Comparison of ENCODE assay signal across 19 cellular contexts in genomic region chr2:108935231-108935863, GRCh38. TPM values are rescaled to one million over a fixed set of nuclear protein-coding genes. Genes with fewer than 3 reads are reported as not detected.
DNase-seq lines count a peak whose midpoint lies in the region; ATAC-seq and TF ChIP-seq lines count a peak whose summit lies in the region.
"Had no signal": no experiment of that assay in that cellular context is flagged by ENCODE, and none has a peak within 500 bp of the region (broad histone marks: within the 10 kb centered on the region; RNA-seq: fewer than 3 reads in every experiment).

No MANE protein-coding gene starts in this region.

- no peak overlapping the region for H2AFZ ChIP-seq in neuronal stem cell (ENCODE audit: low read length)

- no peak overlapping the region for H3K14ac ChIP-seq in neuronal stem cell (ENCODE audit: low read length)

- H3K18ac ChIP-seq in neuronal stem cell (ENCODE audit: low read length), result no peak overlapping the region

- H3K27me3 ChIP-seq in neuronal stem cell (ENCODE audit: control insufficient read depth in 3 of 3, insufficient read depth in 3 of 3, low read depth in 1 of 3, low read length in 3 of 3) (peaks cover 0 to 27% (median 14%) of the 10 kb centered on the region in 3 experiments), right atrium auricular region (no peaks in the 10 kb centered on the region), colonic mucosa (no peaks in the 10 kb centered on the region)
- H3K27me3 ChIP-seq: BE2C, sigmoid colon had no signal

- H3K4me2 ChIP-seq in neuronal stem cell (ENCODE audit: insufficient read depth, low read length, poor library complexity, severe bottlenecking), result no peak overlapping the region

- H4K91ac ChIP-seq in neuronal stem cell (ENCODE audit: low read depth, low read length, poor library complexity), result no peak overlapping the region

- no peak overlapping the region for H2BK12ac ChIP-seq in neuronal stem cell (ENCODE audit: low read length)

- no peak overlapping the region for H2BK120ac ChIP-seq in neuronal stem cell (ENCODE audit: low read depth, low read length)

- H3K27ac ChIP-seq in neuronal stem cell (replicated peaks; ENCODE audit: low read length) (no peak overlapping the region), right atrium auricular region (no peak overlapping the region), colonic mucosa (no peak overlapping the region)
- H3K27ac ChIP-seq: sigmoid colon, thoracic aorta had no signal

- no peaks in the 10 kb centered on the region for H3K79me1 ChIP-seq in neuronal stem cell (ENCODE audit: low read depth, low read length)

- peak overlapping the region in 2 of 5 experiments; percentile 31 to 33 for H3K4me3 Mint-ChIP-seq in brain
- H3K4me3 Mint-ChIP-seq: activated naive CD4-positive, alpha-beta T cell treated with anti-CD3 and anti-CD28 coated beads, Interleukin-2, amount 10 ng/mL, durations not matched to agents 7 days and 5 days; T-helper 17 cell had no signal

- H2BK5ac ChIP-seq in neuronal stem cell (ENCODE audit: low read length), result no peak overlapping the region

- H3K36me3 Mint-ChIP-seq in brain, result no peaks in the 10 kb centered on the region
- H3K36me3 Mint-ChIP-seq: activated naive CD4-positive, alpha-beta T cell treated with anti-CD3 and anti-CD28 coated beads, Interleukin-2, amount 10 ng/mL, durations not matched to agents 7 days and 5 days had no signal

- H3K9me3 ChIP-seq in neuronal stem cell (replicated peaks in 1 of 2; ENCODE audit: control insufficient read depth in 2 of 2, insufficient read depth in 1 of 2, low read depth in 1 of 2, low read length in 2 of 2) (no peaks in the 10 kb centered on the region), right atrium auricular region (no peaks in the 10 kb centered on the region), colonic mucosa (no peaks in the 10 kb centered on the region)
- H3K9me3 ChIP-seq: BE2C, sigmoid colon, thoracic aorta had no signal

- no peak overlapping the region for H2AK5ac ChIP-seq in neuronal stem cell (ENCODE audit: low read depth, low read length)

- H3K4me1 ChIP-seq in neuronal stem cell (ENCODE audit: control insufficient read depth in 2 of 2, insufficient read depth in 1 of 2, low read depth in 1 of 2, low read length in 2 of 2), result peaks cover 7 to 22% of the 10 kb centered on the region in 2 donors
- H3K4me1 ChIP-seq in right atrium auricular region, result peaks cover 0 to 11% of the 10 kb centered on the region in 2 donors
- peaks cover 3% of the 10 kb centered on the region for H3K4me1 ChIP-seq in colonic mucosa
- H3K4me1 ChIP-seq: sigmoid colon had no signal

- H3K36me3 ChIP-seq in neuronal stem cell (replicated peaks in 1 of 2; ENCODE audit: control insufficient read depth in 2 of 2, insufficient read depth in 2 of 2, low read length in 2 of 2), result no peaks in the 10 kb centered on the region
- H3K36me3 ChIP-seq in right atrium auricular region, result no peaks in the 10 kb centered on the region
- H3K36me3 ChIP-seq in colonic mucosa, result no peaks in the 10 kb centered on the region
- H3K36me3 ChIP-seq: BE2C, sigmoid colon, thoracic aorta had no signal

- no peak overlapping the region for H3K4ac ChIP-seq in neuronal stem cell (ENCODE audit: low read length)

- TF ChIP-seq CTCF in brain (conservative IDR thresholded peaks at IDR 0.05) (no peak), right atrium auricular region (IDR thresholded peaks at IDR 0.05) (no peak), colonic mucosa (IDR thresholded peaks at IDR 0.05) (no peak)

- H3K9ac ChIP-seq in neuronal stem cell (ENCODE audit: low read depth, low read length, poor library complexity) (no peak overlapping the region), colonic mucosa (ENCODE audit: low read depth in 2 of 2, low read length in 2 of 2) (peak overlapping the region in 1 of 2 donors; percentile 36)

- H3K23ac ChIP-seq in neuronal stem cell (ENCODE audit: low read depth, low read length, poor library complexity), result no peak overlapping the region

- no CpG with 5 or more reads among the region's 6 CpGs for WGBS in neuronal stem cell (ENCODE audit: extremely low coverage in 2 of 2, insufficient read length in 2 of 2, insufficient replicate concordance in 1 of 2), 2 donors

- DNase-seq in DMS 273 treated with DMSO at 0.1 percent for 48 hours (lab: John Stamatoyannopoulos, UW) (peak; percentile 22), NCI-H2171 (lab: John Stamatoyannopoulos, UW) (peak; percentile 30), neuronal stem cell (ENCODE audit: low spot score) (peak; percentile 48), right atrium auricular region (ENCODE audit: low spot score) (no peak), colonic mucosa (no peak)
- DNase-seq: activated naive CD4-positive, alpha-beta T cell treated with anti-CD3 and anti-CD28 coated beads, Interleukin-2, amount 10 ng/mL, durations not matched to agents 7 days and 5 days; BE2C; cortex of kidney; DND-41; KBM-7; SHP77; sigmoid colon; T-helper 17 cell had no signal

- intact Hi-C loops in colonic mucosa (cut with DNase I), result no loop called here

- H3K4me1 Mint-ChIP-seq in brain, result peaks cover 48% of the 10 kb centered on the region

- H3K9me3 Mint-ChIP-seq in brain, result no peaks in the 10 kb centered on the region
- H3K9me3 Mint-ChIP-seq: activated naive CD4-positive, alpha-beta T cell treated with anti-CD3 and anti-CD28 coated beads, Interleukin-2, amount 10 ng/mL, durations not matched to agents 7 days and 5 days had no signal

- ATAC-seq in GM21576 (IDR thresholded peaks at IDR 0.05; ENCODE audit: unreplicated experiment), result no peak
- ATAC-seq: activated CD4-positive, CD25-positive, alpha-beta regulatory T cell treated with anti-CD3 and anti-CD28 coated beads, Interleukin-2, amount 50 U/mL, for 24 hours; T-helper 17 cell had no signal

- H3K27me3 Mint-ChIP-seq in brain, result peaks cover 53% of the 10 kb centered on the region

- no peak overlapping the region for H3K4me3 ChIP-seq in neuronal stem cell (ENCODE audit: low read length in 2 of 2)
- H3K4me3 ChIP-seq in right atrium auricular region, result no peak overlapping the region
- no peak overlapping the region for H3K4me3 ChIP-seq in colonic mucosa
- H3K4me3 ChIP-seq: lung, sigmoid colon, thoracic aorta had no signal

- no peak overlapping the region for H2BK15ac ChIP-seq in neuronal stem cell (ENCODE audit: low read length)

- no peak overlapping the region for H4K8ac ChIP-seq in neuronal stem cell (ENCODE audit: low read depth, low read length)

- peak overlapping the region in 4 of 5 experiments; percentile 21 to 89 (median 52) for H3K27ac Mint-ChIP-seq in brain
- H3K27ac Mint-ChIP-seq: activated naive CD4-positive, alpha-beta T cell treated with anti-CD3 and anti-CD28 coated beads, Interleukin-2, amount 10 ng/mL, durations not matched to agents 7 days and 5 days; T-helper 17 cell had no signal

RNA-seq across cellular contexts. Expression of gene EDAR, which starts 53.7 kb away (rescaled TPM):
- not detected for polyA plus RNA-seq in brain (ENCODE audit: insufficient read depth, low read depth, low replicate concordance)
- polyA plus RNA-seq in neuronal stem cell (2013, experiment 1 of 2), result not detected
- polyA plus RNA-seq in neuronal stem cell (2013, experiment 2 of 2), result not detected
- total RNA-seq in right atrium auricular region, result not detected
- 1 to 10 TPM in 1 of 2 donors, under 1 TPM in 1; 0.69 to 1.1 TPM for total RNA-seq in colonic mucosa
- total RNA-seq: sigmoid colon, thoracic aorta had no signal
- polyA plus RNA-seq: neural cell had no signal

Comparison
In these comparisons a context has a peak if more than half of its experiments do, and no peak if none do; other contexts are left out.
1. DNase-seq: peak in DMS 273 treated with DMSO at 0.1 percent for 48 hours (single experiment), NCI-H2171 (single experiment) and neuronal stem cell (single experiment); none in right atrium auricular region (single experiment) and colonic mucosa (single experiment).